Comparison of ENCODE assay signal across 11 cellular contexts in the genomic region with DNA sequence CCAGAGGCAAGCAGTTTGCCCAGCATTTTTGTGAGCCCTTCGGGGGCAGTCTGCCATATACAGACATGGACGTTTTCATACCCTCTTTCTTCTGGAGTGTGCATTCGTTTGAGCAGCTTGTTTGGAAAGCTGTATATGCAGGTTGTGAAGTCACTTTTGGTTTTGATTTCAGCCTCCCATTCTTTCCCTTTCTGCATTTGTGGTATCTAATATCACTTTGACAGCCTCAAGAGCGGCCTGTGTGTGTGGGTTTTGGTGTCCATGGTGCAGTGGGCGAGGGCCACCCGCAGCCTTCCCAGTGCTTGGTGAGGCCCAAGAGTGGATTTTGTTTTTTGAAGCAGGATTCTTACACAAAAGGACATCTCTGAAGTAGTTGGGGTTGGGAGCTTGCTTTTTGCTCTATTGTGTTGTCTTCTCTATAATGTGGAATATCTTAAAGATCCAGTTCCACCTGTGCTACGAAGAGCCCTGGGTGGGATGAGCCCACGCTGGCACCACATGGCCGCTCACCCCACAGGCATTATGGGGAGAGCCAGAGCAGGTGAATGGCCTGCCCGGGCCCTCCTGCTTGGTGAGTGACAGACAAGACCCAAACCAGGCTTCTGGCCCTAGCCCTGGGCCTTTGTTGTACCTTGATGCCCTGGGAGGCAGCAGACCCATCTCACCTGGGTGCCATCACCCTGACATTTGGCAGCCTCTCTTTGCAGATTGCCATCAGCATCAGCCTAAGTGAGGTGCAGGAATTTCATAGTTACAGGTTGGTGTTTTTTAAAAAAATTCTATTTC. TPM values are rescaled to one million over a fixed set of nuclear protein-coding genes. Genes with fewer than 3 reads are reported as not detected.
DNase-seq lines count a peak whose midpoint lies in the region; ATAC-seq and TF ChIP-seq lines count a peak whose summit lies in the region.
"Had no signal": no experiment of that assay in that cellular context is flagged by ENCODE, and none has a peak within 500 bp of the region (broad histone marks: within the 10 kb centered on the region; RNA-seq: fewer than 3 reads in every experiment).

No MANE protein-coding gene starts in this region.

- H3K27ac ChIP-seq in MM.1S (ENCODE audit: low read length) = peak overlapping the region; percentile 98

- no peaks in the 10 kb centered on the region for H3K27me3 ChIP-seq in MM.1S (replicated peaks; ENCODE audit: insufficient read depth, low read length)

- H3K9me2 ChIP-seq in MM.1S (replicated peaks; ENCODE audit: insufficient read depth, low read length) = no peaks in the 10 kb centered on the region

- DNase-seq in CD14-positive monocyte (ENCODE audit: low spot score) (no peak), MM.1S (peak; percentile 72), NCI-H510A treated with DMSO at 0.1 percent for 48 hours (lab: John Stamatoyannopoulos, UW) (no peak), NCI-H69 (lab: John Stamatoyannopoulos, UW) (no peak), OCI-M2 (lab: John Stamatoyannopoulos, UW; ENCODE audit: unreplicated experiment) (no peak)
- DNase-seq in central memory CD8-positive, alpha-beta T cell (ENCODE audit: low spot score in 2 of 2) = no peak
- DNase-seq: NCI-H748 treated with DMSO at 0.1 percent for 48 hours; stimulated activated CD4-positive, alpha-beta T cell treated with anti-CD3 and anti-CD28 coated beads, Interleukin-4, amount 100 ng/mL, for 4 hours; trophoblast cell had no signal

- peaks cover 33 to 36% of the 10 kb centered on the region in 2 donors for H3K36me3 Mint-ChIP-seq in CD14-positive monocyte
- peaks cover 5% of the 10 kb centered on the region for H3K36me3 Mint-ChIP-seq in central memory CD8-positive, alpha-beta T cell (ENCODE audit: insufficient read depth)

- peak overlapping the region; percentile 44 to 59 for H3K4me3 Mint-ChIP-seq in CD14-positive monocyte
- peak overlapping the region; percentile 63 for H3K4me3 Mint-ChIP-seq in central memory CD8-positive, alpha-beta T cell

- H3K4me1 ChIP-seq in MM.1S (ENCODE audit: low read length) = peaks cover 96% of the 10 kb centered on the region

- peaks cover 89% of the 10 kb centered on the region for H3K4me1 Mint-ChIP-seq in CD14-positive monocyte
- H3K4me1 Mint-ChIP-seq in central memory CD8-positive, alpha-beta T cell = peaks cover 96% of the 10 kb centered on the region

- peaks cover 73% of the 10 kb centered on the region for H3F3A ChIP-seq in MM.1S (ENCODE audit: insufficient read depth, low read length)

- peaks cover 100% of the 10 kb centered on the region for H3K79me2 ChIP-seq in MM.1S (ENCODE audit: low read length)

- H3K9me3 ChIP-seq in MM.1S (replicated peaks; ENCODE audit: insufficient read depth, low read length) = no peaks in the 10 kb centered on the region

- intact Hi-C loops in CD14-positive monocyte (cut with micrococcal nuclease) = loop anchor here in 1 of 2 donors (5.0 kb wide), 1 partner anchor 37 kb away; no protein-coding TSS in a partner anchor

- no peaks in the 10 kb centered on the region for H4K20me1 ChIP-seq in MM.1S (ENCODE audit: insufficient read depth, low read length)

- H3K36me3 ChIP-seq in MM.1S (replicated peaks; ENCODE audit: insufficient read depth, low read length) = 0 out of 2 replicates have a peak, but pooled peaks cover 2% of the 10 kb centered on the region

- H3K27me3 Mint-ChIP-seq in CD14-positive monocyte (ENCODE audit: low read depth in 3 of 3) = no peaks in the 10 kb centered on the region
- no peaks in the 10 kb centered on the region for H3K27me3 Mint-ChIP-seq in central memory CD8-positive, alpha-beta T cell

- no peak overlapping the region for H2AFZ ChIP-seq in MM.1S (ENCODE audit: low read length)

- peak overlapping the region in 6 of 7 donors; percentile 46 to 88 (median 64) for H3K27ac Mint-ChIP-seq in CD14-positive monocyte
- peak overlapping the region; percentile 94 for H3K27ac Mint-ChIP-seq in central memory CD8-positive, alpha-beta T cell (ENCODE audit: low read depth)

- no peaks in the 10 kb centered on the region for H3K9me3 Mint-ChIP-seq in CD14-positive monocyte
- H3K9me3 Mint-ChIP-seq in central memory CD8-positive, alpha-beta T cell = no peaks in the 10 kb centered on the region

- ATAC-seq in GM18520 (IDR thresholded peaks at IDR 0.05; ENCODE audit: unreplicated experiment) (peak; percentile 50), HG02938 (IDR thresholded peaks at IDR 0.05; ENCODE audit: unreplicated experiment) (no peak)
- peak; percentile 59 for ATAC-seq in central memory CD8-positive, alpha-beta T cell (replicated peaks; ENCODE audit: extremely low read depth, poor library complexity, severe bottlenecking)

- peak overlapping the region; percentile 66 for H3K9ac ChIP-seq in MM.1S (ENCODE audit: low read length)

- TF ChIP-seq CTCF in CD14-positive monocyte (IDR thresholded peaks at IDR 0.05) (no peak), MM.1S (IDR thresholded peaks at IDR 0.05; ENCODE audit: low read length) (no peak)

- H3K4me3 ChIP-seq in MM.1S (ENCODE audit: low read length) = peak overlapping the region; percentile 38; the same call in 1 of the 2 replicates

- peak overlapping the region; percentile 87 for H3K4me2 ChIP-seq in MM.1S (ENCODE audit: low read depth, low read length)

RNA-seq across cellular contexts. Expression of a gene that starts 29.5 kb away (rescaled TPM):
- 10 to 100 TPM; 13.7 to 20.7 TPM for polyA plus RNA-seq in CD14-positive monocyte
